Comparison of ENCODE assay signal across 1 cellular context in genomic region chr22:40237788-40238424, GRCh38.
TF ChIP-seq lines count a peak whose summit lies in the region.

No MANE protein-coding gene starts in this region.

TF ChIP-seq in GM23338, 12 proteins besides CTCF, POLR2A, EP300 and RAD21 (continued from another document):
- TF ChIP-seq ZNF462 (CRISPR knock-in tag; IDR thresholded peaks at IDR 0.05) (no peak), EZH2 (IDR thresholded peaks at IDR 0.05; ENCODE audit: low read depth, unreplicated experiment) (no peak), JUNB (IDR thresholded peaks at IDR 0.05; ENCODE audit: unreplicated experiment) (no peak), REST (IDR thresholded peaks at IDR 0.05; ENCODE audit: unreplicated experiment) (no peak), NANOG (IDR thresholded peaks at IDR 0.05; ENCODE audit: borderline replicate concordance) (no peak), CREB1 (CRISPR knock-in tag; IDR thresholded peaks at IDR 0.05; ENCODE audit: low read depth) (no peak)
